In the genomic region with DNA sequence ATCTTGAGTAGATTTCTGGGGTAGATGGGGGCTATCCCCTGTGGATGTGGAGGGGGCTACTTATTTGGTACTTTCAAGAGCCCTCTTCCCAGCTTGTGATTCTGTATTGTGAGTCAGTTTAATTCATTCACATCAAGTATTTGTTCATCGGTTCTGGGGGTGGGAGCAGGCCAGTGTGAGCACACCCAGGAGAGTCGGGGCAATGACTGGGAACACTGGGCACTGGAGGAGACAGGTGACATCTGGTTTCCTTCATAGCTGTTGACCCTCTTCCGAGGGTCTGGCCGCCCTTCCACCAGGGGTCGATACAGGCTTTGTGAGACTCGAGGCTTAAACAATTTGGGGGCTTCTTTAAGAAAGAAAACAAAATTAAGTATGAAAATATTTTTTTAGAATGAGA, we compare ENCODE assay signal across 21 cellular contexts. TPM values are rescaled to one million over a fixed set of nuclear protein-coding genes. Genes with fewer than 3 reads are reported as not detected.
DNase-seq lines count a peak whose midpoint lies in the region; ATAC-seq and TF ChIP-seq lines count a peak whose summit lies in the region.
"Had no signal": no experiment of that assay in that cellular context is flagged by ENCODE, and none has a peak within 500 bp of the region (broad histone marks: within the 10 kb centered on the region; RNA-seq: fewer than 3 reads in every experiment).

No MANE protein-coding gene starts in this region.

- no peak overlapping the region; a peak in 1 of 5 replicates for H3K4me3 Mint-ChIP-seq in H9
- no peak overlapping the region for H3K4me3 Mint-ChIP-seq in central memory CD8-positive, alpha-beta T cell
- H3K4me3 Mint-ChIP-seq in neural progenitor cell = no peak overlapping the region
- H3K4me3 Mint-ChIP-seq: CD14-positive monocyte had no signal

- no peak overlapping the region for H4K8ac ChIP-seq in H9 (replicated peaks; ENCODE audit: insufficient read length, low read depth, low read length)

- H3K9me3 ChIP-seq in BE2C (no peaks in the 10 kb centered on the region), H9 (ENCODE audit: control insufficient read depth, low read depth, low read length) (no peaks in the 10 kb centered on the region), neural progenitor cell (ENCODE audit: low read depth) (no peaks in the 10 kb centered on the region)
- H3K9me3 ChIP-seq: HAP-1, Peyer's patch had no signal

- H4K20me1 ChIP-seq in H9 (ENCODE audit: control insufficient read depth, insufficient read depth, insufficient read length) = no peaks in the 10 kb centered on the region
- no peaks in the 10 kb centered on the region for H4K20me1 ChIP-seq in neural progenitor cell (ENCODE audit: low read depth)

- no peak overlapping the region for H3K18ac ChIP-seq in H9 (ENCODE audit: insufficient read length, low read depth, low read length)

- H3K79me2 ChIP-seq in H9 (ENCODE audit: insufficient read depth, low read length) = no peaks in the 10 kb centered on the region
- H3K79me2 ChIP-seq in neural progenitor cell (ENCODE audit: low read depth) = no peaks in the 10 kb centered on the region

- no peaks in the 10 kb centered on the region for H3K36me3 Mint-ChIP-seq in H9 (ENCODE audit: insufficient read depth in 1 of 3, low read depth in 3 of 3)
- H3K36me3 Mint-ChIP-seq in central memory CD8-positive, alpha-beta T cell (ENCODE audit: insufficient read depth) = no peaks in the 10 kb centered on the region
- H3K36me3 Mint-ChIP-seq in neural progenitor cell = no peaks in the 10 kb centered on the region
- H3K36me3 Mint-ChIP-seq: CD14-positive monocyte had no signal

- no peaks in the 10 kb centered on the region for H3K27me3 Mint-ChIP-seq in H9 (ENCODE audit: low read depth)
- no peaks in the 10 kb centered on the region for H3K27me3 Mint-ChIP-seq in central memory CD8-positive, alpha-beta T cell
- peaks cover 11% of the 10 kb centered on the region for H3K27me3 Mint-ChIP-seq in neural progenitor cell (ENCODE audit: insufficient read depth, low read depth)

- no peak overlapping the region for H3K23ac ChIP-seq in H9 (ENCODE audit: insufficient read length, low read depth, low read length)

- no peak overlapping the region for H3T11ph ChIP-seq in H9 (ENCODE audit: low read length)

- H3K56ac ChIP-seq in H9 (ENCODE audit: insufficient read length, low read depth, low read length) = no peak overlapping the region

- TF ChIP-seq CTCF in BE2C (IDR thresholded peaks at IDR 0.05; ENCODE audit: low read depth, low read length) = 0 out of 2 replicates have a peak, but pooled peaks have one; percentile 5
- peak; percentile 29; the same call in 1 of the 3 replicates for TF ChIP-seq CTCF in H9 (conservative IDR thresholded peaks at IDR 0.05)
- no peak for TF ChIP-seq CTCF in neural progenitor cell (IDR thresholded peaks at IDR 0.05)

- H3K4ac ChIP-seq in H9 (ENCODE audit: low read depth, low read length) = no peak overlapping the region

- no peak overlapping the region for H4K91ac ChIP-seq in H9 (ENCODE audit: insufficient read length, low read depth, low read length)

- H2BK15ac ChIP-seq in H9 (ENCODE audit: low read depth, low read length) = no peak overlapping the region

- H3K4me1 ChIP-seq in BE2C (peaks cover 18% of the 10 kb centered on the region), H9 (ENCODE audit: insufficient read depth, low read length) (no peaks in the 10 kb centered on the region), neural progenitor cell (peaks cover 9% of the 10 kb centered on the region)
- H3K4me1 ChIP-seq: HAP-1, Peyer's patch had no signal

- H2BK12ac ChIP-seq in H9 (ENCODE audit: insufficient read length, low read depth, low read length) = no peak overlapping the region

- H3K36me3 ChIP-seq in BE2C = no peaks in the 10 kb centered on the region
- no peaks in the 10 kb centered on the region for H3K36me3 ChIP-seq in neural progenitor cell
- H3K36me3 ChIP-seq: HAP-1, Peyer's patch had no signal

- H2AFZ ChIP-seq in H9 (ENCODE audit: low read length) = no peak overlapping the region
- H2AFZ ChIP-seq in neural progenitor cell (replicated peaks) = no peak overlapping the region

- no peaks in the 10 kb centered on the region for H3K9me3 Mint-ChIP-seq in H9
- H3K9me3 Mint-ChIP-seq in central memory CD8-positive, alpha-beta T cell = no peaks in the 10 kb centered on the region
- peaks cover 5% of the 10 kb centered on the region for H3K9me3 Mint-ChIP-seq in neural progenitor cell

- H3K27ac Mint-ChIP-seq in H9 (0 out of 7 replicates have a peak overlapping the region, but pooled peaks of 1 of the 3 experiments have one; percentile 11), neural progenitor cell (peak overlapping the region; percentile 70)
- H3K27ac Mint-ChIP-seq in central memory CD8-positive, alpha-beta T cell (ENCODE audit: low read depth) = peak overlapping the region; percentile 60

- no peak overlapping the region for H2BK5ac ChIP-seq in H9 (ENCODE audit: insufficient read length, low read length)

- H3K4me3 ChIP-seq in BE2C (ENCODE audit: low read depth, low read length) = no peak overlapping the region
- no peak overlapping the region for H3K4me3 ChIP-seq in neural progenitor cell
- H3K4me3 ChIP-seq: HAP-1, Peyer's patch had no signal

- H2BK120ac ChIP-seq in H9 (ENCODE audit: low read depth, low read length, poor library complexity, severe bottlenecking) = no peak overlapping the region

- no peaks in the 10 kb centered on the region for H3K27me3 ChIP-seq in BE2C
- H3K27me3 ChIP-seq in H9 (ENCODE audit: insufficient read depth, low read length) = no peaks in the 10 kb centered on the region
- no peaks in the 10 kb centered on the region for H3K27me3 ChIP-seq in neural progenitor cell
- H3K27me3 ChIP-seq: Peyer's patch had no signal

- no peaks in the 10 kb centered on the region for H3K79me1 ChIP-seq in H9 (ENCODE audit: insufficient read depth, low read depth, low read length, poor library complexity, severe bottlenecking)

- no peaks in the 10 kb centered on the region for H3K23me2 ChIP-seq in H9 (ENCODE audit: insufficient read length, low read depth, low read length, poor library complexity, severe bottlenecking)

- H4K5ac ChIP-seq in H9 (ENCODE audit: insufficient read length, low read depth, low read length) = no peak overlapping the region

- ATAC-seq in central memory CD8-positive, alpha-beta T cell (replicated peaks; ENCODE audit: extremely low read depth, poor library complexity, severe bottlenecking) = no peak
- no peak for ATAC-seq in GM21529 (IDR thresholded peaks at IDR 0.05; ENCODE audit: unreplicated experiment)

- DNase-seq in BE2C = no peak
- DNase-seq in H9 = no peak
- DNase-seq in central memory CD8-positive, alpha-beta T cell (ENCODE audit: low spot score in 2 of 2) = no peak
- no peak for DNase-seq in neural progenitor cell (ENCODE audit: low spot score)
- DNase-seq in activated CD4-positive, alpha-beta T cell treated with anti-CD3 and anti-CD28 coated beads, Interleukin-2, amount 50 U/mL, for 48 hours = no peak
- DNase-seq in NCI-H1930 (lab: John Stamatoyannopoulos, UW) = no peak
- DNase-seq: DMS53, GDM1, KBM-7, NCI-H1092, NCI-H1436 treated with DMSO at 0.1 percent for 48 hours, NCI-H2029, NCI-H2227 treated with DMSO at 0.1 percent for 48 hours, NCI-H524, NCI-H774, Peyer's patch, Right ventricle myocardium superior had no signal

- H3K9ac ChIP-seq in H9 (ENCODE audit: extremely low read depth, insufficient read length, low read length) = no peak overlapping the region
- no peak overlapping the region for H3K9ac ChIP-seq in neural progenitor cell

- H3K27ac ChIP-seq in H9 (ENCODE audit: insufficient read length, low read depth, low read length) (no peak overlapping the region), neural progenitor cell (no peak overlapping the region)
- H3K27ac ChIP-seq: HL-60, Peyer's patch had no signal

- no peak overlapping the region for H3K14ac ChIP-seq in H9 (ENCODE audit: insufficient read depth, low read length)

- WGBS in H9 (ENCODE audit: extremely low coverage, insufficient read length, low lambda C conversion rate) = no CpG with 5 or more reads among the region's 6 CpGs

- H3F3A ChIP-seq in neural progenitor cell (ENCODE audit: low read depth) = no peaks in the 10 kb centered on the region

- H3K4me2 ChIP-seq in H9 (ENCODE audit: insufficient read depth, insufficient read length, low read length) (no peak overlapping the region), neural progenitor cell (no peak overlapping the region)

- H2BK20ac ChIP-seq in H9 (ENCODE audit: low read depth, low read length, poor library complexity, severe bottlenecking) = no peak overlapping the region

- H3K4me1 Mint-ChIP-seq in H9 (peaks cover 4 to 5% of the 10 kb centered on the region in 2 experiments; a peak in 3 of 4 replicates), neural progenitor cell (peaks cover 26% of the 10 kb centered on the region)
- H3K4me1 Mint-ChIP-seq in central memory CD8-positive, alpha-beta T cell = peaks cover under 1% of the 10 kb centered on the region
- H3K4me1 Mint-ChIP-seq: CD14-positive monocyte had no signal

- no peak overlapping the region for H2AK5ac ChIP-seq in H9 (ENCODE audit: insufficient read length, low read length)

RNA-seq across cellular contexts. Expression of gene TOGARAM2, which starts 2.5 kb away (rescaled TPM):
- polyA plus RNA-seq in BE2C (2012; ENCODE audit: insufficient read depth, insufficient read length, low read depth) = 1.1 TPM
- 0.18 and 0.83 TPM in 2 replicates for total RNA-seq in H9 (2021)
- 0.04 and 0.62 TPM in 2 replicates for total RNA-seq in neural progenitor cell (ENCODE audit: low replicate concordance)
